ENCODE assay signal across 8 cellular contexts in the genomic region with DNA sequence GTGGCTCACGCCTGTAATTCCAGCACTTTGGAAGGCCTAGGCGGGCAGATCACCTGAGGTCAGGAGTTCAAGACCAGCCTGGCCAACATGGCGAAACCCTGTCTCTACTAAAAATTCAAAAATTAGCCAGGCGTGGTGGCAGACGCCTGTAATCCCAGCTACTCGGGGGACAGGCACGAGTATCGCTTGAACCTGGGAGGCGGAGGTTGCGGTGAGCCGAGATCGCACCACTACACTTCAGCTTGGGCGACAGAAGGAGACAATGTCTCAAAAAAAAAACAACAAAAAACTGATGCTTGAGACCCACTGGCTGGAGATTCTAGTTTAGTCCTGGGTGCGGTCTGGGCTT. TPM values are rescaled to one million over a fixed set of nuclear protein-coding genes. Genes with fewer than 3 reads are reported as not detected.
A peak's percentile ranks its signal among the peaks of the same experiment; 100 is the strongest.
DNase-seq lines count a peak whose midpoint lies in the region; ATAC-seq and TF ChIP-seq lines count a peak whose summit lies in the region.
"Not testable (repeated sequence)": the region's sequence is repeated elsewhere in the genome, so short reads cannot be mapped to it uniquely, and the experiment has no call there.

No MANE protein-coding gene starts in this region.

- H3K4me3 ChIP-seq in ACC112 (ENCODE audit: low read depth, low read length) (peak overlapping the region; percentile 100), H7 (ENCODE audit: insufficient read depth, low read depth, low read length) (peak overlapping the region; percentile 72), Peyer's patch (peak overlapping the region; percentile 65 to 87 (median 70)), colonic mucosa (peak overlapping the region; percentile 62), right atrium auricular region (peak overlapping the region in 1 of 2 donors; percentile 66), skin epidermis (peak overlapping the region; percentile 53 to 73 (median 62))
- peak overlapping the region; percentile 75 for H3K4me3 ChIP-seq in naive thymus-derived CD4-positive, alpha-beta T cell (ENCODE audit: low read length)

- peak overlapping the region in 1 of 2 donors; percentile 54 for H3K9ac ChIP-seq in colonic mucosa (ENCODE audit: low read depth in 2 of 2, low read length in 2 of 2)

- H3K4me1 Mint-ChIP-seq in activated T-helper 17 cell treated with anti-CD3 and anti-CD28 coated beads, Interleukin-2, amount 50 U/mL, for 72 hours, result peaks cover 16% of the 10 kb centered on the region
- peaks cover 13 to 36% (median 18%) of the 10 kb centered on the region in 7 donors for H3K4me1 Mint-ChIP-seq in naive thymus-derived CD4-positive, alpha-beta T cell

- POLR2A ChIA-PET in naive thymus-derived CD4-positive, alpha-beta T cell (lab: Charles Lee), result interaction anchor here (1.8 kb wide), 1 partner anchor 158 kb away, joined by 5 read pairs; no protein-coding TSS in a partner anchor

- not testable (repeated sequence) for H2AFZ ChIP-seq in ACC112 (ENCODE audit: low read length, unreplicated experiment)

- H3K79me2 ChIP-seq in ACC112 (ENCODE audit: control insufficient read depth, insufficient read depth, low read length, unreplicated experiment), result peaks cover 42% of the 10 kb centered on the region

- H3K27ac ChIP-seq in ACC112 (ENCODE audit: low read depth, low read length), result peak overlapping the region; percentile 100
- H3K27ac ChIP-seq in Peyer's patch, result peak overlapping the region; percentile 81 to 96 (median 86)
- peak overlapping the region; percentile 55 for H3K27ac ChIP-seq in colonic mucosa
- H3K27ac ChIP-seq in right atrium auricular region, result peak overlapping the region; percentile 93 to 98
- H3K27ac ChIP-seq in naive thymus-derived CD4-positive, alpha-beta T cell (ENCODE audit: low read depth, low read length), result peak overlapping the region; percentile 49
- H3K27ac ChIP-seq in skin epidermis, result peak overlapping the region in 18 of 21 experiments; percentile 25 to 93 (median 86)

- H3K27me3 Mint-ChIP-seq in activated T-helper 17 cell treated with anti-CD3 and anti-CD28 coated beads, Interleukin-2, amount 50 U/mL, for 72 hours; naive thymus-derived CD4-positive, alpha-beta T cell: not testable (repeated sequence)

- not testable (repeated sequence) for TF ChIP-seq CTCF in Peyer's patch (IDR thresholded peaks at IDR 0.05); colonic mucosa (IDR thresholded peaks at IDR 0.05); right atrium auricular region (IDR thresholded peaks at IDR 0.05)

- not testable (repeated sequence) for H3K27me3 ChIP-seq in ACC112 (ENCODE audit: insufficient read depth, low read length); H7 (ENCODE audit: control insufficient read depth, insufficient read depth, low read length); Peyer's patch; colonic mucosa; right atrium auricular region; naive thymus-derived CD4-positive, alpha-beta T cell (ENCODE audit: control insufficient read depth in 2 of 2, insufficient read depth in 2 of 2, low read length in 2 of 2)

- CTCF ChIA-PET in naive thymus-derived CD4-positive, alpha-beta T cell (lab: Charles Lee), result not testable (repeated sequence)

- not testable (repeated sequence) for DNase-seq in H7; Peyer's patch; colonic mucosa; right atrium auricular region (ENCODE audit: low spot score); naive thymus-derived CD4-positive, alpha-beta T cell

- TF ChIP-seq POLR2A in Peyer's patch (IDR thresholded peaks at IDR 0.05), result not testable (repeated sequence)

- not testable (repeated sequence) for H3K9me3 ChIP-seq in Peyer's patch; colonic mucosa; right atrium auricular region; naive thymus-derived CD4-positive, alpha-beta T cell (ENCODE audit: control insufficient read depth in 2 of 3, low read length in 3 of 3)

- peak overlapping the region; percentile 90 for H3K27ac Mint-ChIP-seq in activated T-helper 17 cell treated with anti-CD3 and anti-CD28 coated beads, Interleukin-2, amount 50 U/mL, for 72 hours
- peak overlapping the region in 8 of 9 donors; percentile 30 to 90 (median 68) for H3K27ac Mint-ChIP-seq in naive thymus-derived CD4-positive, alpha-beta T cell

- H3K36me3 ChIP-seq in ACC112 (ENCODE audit: insufficient read depth, low read length); H7 (replicated peaks; ENCODE audit: control insufficient read depth, insufficient read depth, low read length); Peyer's patch; colonic mucosa; right atrium auricular region; naive thymus-derived CD4-positive, alpha-beta T cell (ENCODE audit: control insufficient read depth in 2 of 3, insufficient read depth in 3 of 3, low read length in 3 of 3): not testable (repeated sequence)

- H3K9me3 Mint-ChIP-seq in activated T-helper 17 cell treated with anti-CD3 and anti-CD28 coated beads, Interleukin-2, amount 50 U/mL, for 72 hours; naive thymus-derived CD4-positive, alpha-beta T cell: not testable (repeated sequence)

- H3K4me3 Mint-ChIP-seq in activated T-helper 17 cell treated with anti-CD3 and anti-CD28 coated beads, Interleukin-2, amount 50 U/mL, for 72 hours, result peak overlapping the region; percentile 87
- peak overlapping the region; percentile 77 to 91 (median 84) for H3K4me3 Mint-ChIP-seq in naive thymus-derived CD4-positive, alpha-beta T cell

- intact Hi-C loops in colonic mucosa (cut with DNase I), result not testable (repeated sequence)
- intact Hi-C loops in naive thymus-derived CD4-positive, alpha-beta T cell (cut with micrococcal nuclease), result loop anchor here (1.0 to 5.0 kb wide), 5 partner anchors 30 to 311 kb away; a partner anchor contains a TSS

- ATAC-seq in activated T-helper 17 cell treated with anti-CD3 and anti-CD28 coated beads, Interleukin-2, amount 50 U/mL, for 72 hours (replicated peaks); naive thymus-derived CD4-positive, alpha-beta T cell: not testable (repeated sequence)

- not testable (repeated sequence) for H3K36me3 Mint-ChIP-seq in activated T-helper 17 cell treated with anti-CD3 and anti-CD28 coated beads, Interleukin-2, amount 50 U/mL, for 72 hours (ENCODE audit: low read depth); naive thymus-derived CD4-positive, alpha-beta T cell

- not testable (repeated sequence) for H3K4me1 ChIP-seq in ACC112 (ENCODE audit: control insufficient read depth, insufficient read depth, low read length, unreplicated experiment); Peyer's patch; colonic mucosa; right atrium auricular region
- H3K4me1 ChIP-seq in naive thymus-derived CD4-positive, alpha-beta T cell (ENCODE audit: control insufficient read depth in 2 of 2, insufficient read depth in 2 of 2, low read length in 2 of 2), result peaks cover 0 to 14% of the 10 kb centered on the region in 2 donors

RNA-seq across cellular contexts. Expression of a gene that starts 0.5 kb away (rescaled TPM):
- total RNA-seq in H7 (2014; rRNA removed; shearing (Covaris generic)), result 47.0 and 48.5 TPM in 2 replicates
- total RNA-seq in Peyer's patch, result 10 to 100 TPM; 24.7 to 29.8 (median 28.6) TPM
- total RNA-seq in activated T-helper 17 cell treated with anti-CD3 and anti-CD28 coated beads, Interleukin-2, amount 50 U/mL, for 72 hours, result 10 to 100 TPM; 34.5 to 40.1 TPM
- 10 to 100 TPM; 23.6 to 26.0 TPM for total RNA-seq in colonic mucosa
- 10 to 100 TPM; 39.6 to 43.6 TPM for total RNA-seq in right atrium auricular region
- total RNA-seq in naive thymus-derived CD4-positive, alpha-beta T cell, result 10 to 100 TPM in 2 of 5 experiments, 1 to 10 TPM in 3; 8.2 to 40.1 (median 9.1) TPM
- polyA plus RNA-seq in naive thymus-derived CD4-positive, alpha-beta T cell, result 1 to 10 TPM; 5.9 to 8.6 TPM

RNA-seq across cellular contexts. Expression of a gene that starts 39.4 kb away (rescaled TPM):
- total RNA-seq in H7 (2014; rRNA removed; shearing (Covaris generic)), result 107 and 187 TPM in 2 replicates
- total RNA-seq in Peyer's patch (100 to 1,000 TPM; 796 to 836 (median 832) TPM), colonic mucosa (100 to 1,000 TPM; 301 to 608 TPM), right atrium auricular region (100 to 1,000 TPM; 513 to 713 TPM)
- 100 to 1,000 TPM in 1 of 2 donors, 10 to 100 TPM in 1; 94.7 to 189 TPM for total RNA-seq in activated T-helper 17 cell treated with anti-CD3 and anti-CD28 coated beads, Interleukin-2, amount 50 U/mL, for 72 hours
- 1,000 to 10,000 TPM in 1 of 5 experiments, 100 to 1,000 TPM in 3, 10 to 100 TPM in 1; 68.4 to 1,059 (median 127) TPM for total RNA-seq in naive thymus-derived CD4-positive, alpha-beta T cell
- 10 to 100 TPM; 67.9 to 75.8 TPM for polyA plus RNA-seq in naive thymus-derived CD4-positive, alpha-beta T cell

Comparison
In these comparisons a context has a peak if more than half of its experiments do, and no peak if none do; other contexts are left out.
1. H3K27ac ChIP-seq: peak in every context shown above with its lines; median percentile 100 in ACC112; 96 in right atrium auricular region; 86 in skin epidermis; 86 in Peyer's patch; 55 in colonic mucosa; 49 in naive thymus-derived CD4-positive, alpha-beta T cell.